9 cellular contexts compared by ENCODE assay signal in the genomic region with DNA sequence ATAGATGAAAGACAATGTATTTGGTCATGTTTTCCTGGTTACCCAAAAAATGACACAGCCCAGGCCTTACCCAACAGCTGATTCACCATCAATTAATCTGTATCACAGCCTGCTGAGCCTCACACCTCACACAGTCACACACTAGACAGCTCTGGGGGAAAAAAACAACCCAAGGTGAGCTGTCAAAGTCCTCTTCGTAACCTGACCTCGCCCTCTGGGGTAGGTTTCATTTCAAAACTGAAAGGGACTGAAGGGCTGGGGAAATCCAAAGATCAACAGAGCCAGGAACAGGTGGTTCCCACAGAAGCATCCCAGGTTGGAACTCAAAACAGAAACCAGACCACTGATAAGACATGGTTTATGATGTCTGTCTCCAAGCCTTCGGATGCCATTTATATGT. TPM values are rescaled to one million over a fixed set of nuclear protein-coding genes. Genes with fewer than 3 reads are reported as not detected.
A peak's percentile ranks its signal among the peaks of the same experiment; 100 is the strongest.
DNase-seq lines count a peak whose midpoint lies in the region; ATAC-seq and TF ChIP-seq lines count a peak whose summit lies in the region.
"Had no signal": no experiment of that assay in that cellular context is flagged by ENCODE, and none has a peak within 500 bp of the region (broad histone marks: within the 10 kb centered on the region; RNA-seq: fewer than 3 reads in every experiment).

No MANE protein-coding gene starts in this region.

- H3K9me3 ChIP-seq in CD4-positive, CD25-positive, alpha-beta regulatory T cell (ENCODE audit: control insufficient read depth in 2 of 2, low read length in 2 of 2) = no peaks in the 10 kb centered on the region
- H3K9me3 ChIP-seq in uterus = no peaks in the 10 kb centered on the region

- H3K27me3 ChIP-seq in CD4-positive, CD25-positive, alpha-beta regulatory T cell (ENCODE audit: control insufficient read depth, insufficient read depth, low read length) = no peaks in the 10 kb centered on the region
- no peaks in the 10 kb centered on the region for H3K27me3 ChIP-seq in uterus

- peak overlapping the region; percentile 91 for H3K27ac ChIP-seq in CD4-positive, CD25-positive, alpha-beta regulatory T cell (ENCODE audit: insufficient read depth, low read length, poor library complexity, severe bottlenecking)
- peak overlapping the region; percentile 72 to 84 for H3K27ac ChIP-seq in uterus
- H3K27ac ChIP-seq: C4-2B had no signal

- DNase-seq in CD4-positive, CD25-positive, alpha-beta regulatory T cell = peak; percentile 67 to 94 (median 72)
- DNase-seq in NCI-H2107 treated with DMSO at 0.1 percent for 48 hours (lab: John Stamatoyannopoulos, UW; ENCODE audit: unreplicated experiment) = peak; percentile 71
- peak; percentile 80 for DNase-seq in activated naive CD4-positive, alpha-beta T cell treated with anti-CD3 and anti-CD28 coated beads, Interleukin-2, amount 10 ng/mL, durations not matched to agents 7 days and 5 days
- peak; percentile 19 to 76 (median 66) for DNase-seq in naive thymus-derived CD8-positive, alpha-beta T cell
- DNase-seq in uterus = no peak
- no peak for DNase-seq in posterior vena cava (ENCODE audit: low spot score)
- DNase-seq in cardiac septum (ENCODE audit: low spot score) = no peak

- peaks cover 4% of the 10 kb centered on the region for H3K27me3 Mint-ChIP-seq in CD4-positive, CD25-positive, alpha-beta regulatory T cell
- H3K27me3 Mint-ChIP-seq in activated naive CD4-positive, alpha-beta T cell treated with anti-CD3 and anti-CD28 coated beads, Interleukin-2, amount 10 ng/mL, durations not matched to agents 7 days and 5 days = no peaks in the 10 kb centered on the region
- H3K27me3 Mint-ChIP-seq in naive thymus-derived CD8-positive, alpha-beta T cell = no peaks in the 10 kb centered on the region

- no peak for TF ChIP-seq CTCF in uterus (IDR thresholded peaks at IDR 0.05)

- TF ChIP-seq POLR2A in uterus (IDR thresholded peaks at IDR 0.05) = no peak

- intact Hi-C loops in uterus (cut with DNase I; ENCODE audit: low total_unique reads) = loop anchor here (10.0 kb wide), 1 partner anchor 154 kb away; a partner anchor contains a TSS
- intact Hi-C loops in posterior vena cava (cut with DNase I) = no loop called here
- intact Hi-C loops in cardiac septum (cut with DNase I) = no loop called here

- peak overlapping the region; percentile 91 to 98 (median 97) for H3K27ac Mint-ChIP-seq in CD4-positive, CD25-positive, alpha-beta regulatory T cell
- H3K27ac Mint-ChIP-seq in activated naive CD4-positive, alpha-beta T cell treated with anti-CD3 and anti-CD28 coated beads, Interleukin-2, amount 10 ng/mL, durations not matched to agents 7 days and 5 days = peak overlapping the region; percentile 96
- H3K27ac Mint-ChIP-seq in naive thymus-derived CD8-positive, alpha-beta T cell = peak overlapping the region; percentile 86 to 98 (median 95)

- CTCF ChIA-PET in activated naive CD4-positive, alpha-beta T cell treated with anti-CD3 and anti-CD28 coated beads, Interleukin-2, amount 10 ng/mL, durations not matched to agents 7 days and 5 days (lab: Charles Lee) = interaction anchor here (0.8 to 6.0 kb wide), 12 partner anchors 14 to 344 kb away, joined by 3 to 75 read pairs (median 5); a partner anchor contains a TSS

- no peaks in the 10 kb centered on the region for H3K9me3 Mint-ChIP-seq in CD4-positive, CD25-positive, alpha-beta regulatory T cell
- H3K9me3 Mint-ChIP-seq in activated naive CD4-positive, alpha-beta T cell treated with anti-CD3 and anti-CD28 coated beads, Interleukin-2, amount 10 ng/mL, durations not matched to agents 7 days and 5 days = no peaks in the 10 kb centered on the region
- H3K9me3 Mint-ChIP-seq in naive thymus-derived CD8-positive, alpha-beta T cell = no peaks in the 10 kb centered on the region

- POLR2A ChIA-PET in naive thymus-derived CD8-positive, alpha-beta T cell (lab: Charles Lee) = interaction anchor here (0.6 to 11.3 kb wide), 13 partner anchors 16 to 672 kb away, joined by 3 to 239 read pairs (median 4); a partner anchor contains a TSS

- peaks cover 29 to 52% (median 41%) of the 10 kb centered on the region in 4 donors for H3K4me1 Mint-ChIP-seq in CD4-positive, CD25-positive, alpha-beta regulatory T cell
- H3K4me1 Mint-ChIP-seq in activated naive CD4-positive, alpha-beta T cell treated with anti-CD3 and anti-CD28 coated beads, Interleukin-2, amount 10 ng/mL, durations not matched to agents 7 days and 5 days = peaks cover 62% of the 10 kb centered on the region
- peaks cover 20 to 58% (median 55%) of the 10 kb centered on the region in 4 donors for H3K4me1 Mint-ChIP-seq in naive thymus-derived CD8-positive, alpha-beta T cell

- H3K4me1 ChIP-seq in CD4-positive, CD25-positive, alpha-beta regulatory T cell (ENCODE audit: control insufficient read depth, insufficient read depth, low read length, poor library complexity, severe bottlenecking) = peaks cover 31% of the 10 kb centered on the region
- peaks cover 0 to 4% of the 10 kb centered on the region in 2 donors for H3K4me1 ChIP-seq in uterus

- peak overlapping the region; percentile 71 to 83 (median 76) for H3K4me3 Mint-ChIP-seq in CD4-positive, CD25-positive, alpha-beta regulatory T cell
- H3K4me3 Mint-ChIP-seq in activated naive CD4-positive, alpha-beta T cell treated with anti-CD3 and anti-CD28 coated beads, Interleukin-2, amount 10 ng/mL, durations not matched to agents 7 days and 5 days = peak overlapping the region; percentile 45
- peak overlapping the region; percentile 35 to 85 (median 66) for H3K4me3 Mint-ChIP-seq in naive thymus-derived CD8-positive, alpha-beta T cell

- H3K4me3 ChIP-seq in CD4-positive, CD25-positive, alpha-beta regulatory T cell (ENCODE audit: low read depth, low read length) = peak overlapping the region; percentile 69
- H3K4me3 ChIP-seq in uterus = no peak overlapping the region

- H3K36me3 Mint-ChIP-seq in CD4-positive, CD25-positive, alpha-beta regulatory T cell = peaks cover 24% of the 10 kb centered on the region
- H3K36me3 Mint-ChIP-seq in activated naive CD4-positive, alpha-beta T cell treated with anti-CD3 and anti-CD28 coated beads, Interleukin-2, amount 10 ng/mL, durations not matched to agents 7 days and 5 days = peaks cover 39% of the 10 kb centered on the region
- peaks cover 4 to 26% (median 13%) of the 10 kb centered on the region in 3 donors for H3K36me3 Mint-ChIP-seq in naive thymus-derived CD8-positive, alpha-beta T cell

- H3K36me3 ChIP-seq in CD4-positive, CD25-positive, alpha-beta regulatory T cell (ENCODE audit: control insufficient read depth, insufficient read depth, low read length) = peaks cover 11% of the 10 kb centered on the region
- H3K36me3 ChIP-seq in uterus = no peaks in the 10 kb centered on the region

- peak; percentile 92 to 95 for ATAC-seq in CD4-positive, CD25-positive, alpha-beta regulatory T cell (ENCODE audit: low read depth in 2 of 2)
- peak; percentile 67 for ATAC-seq in GM21515 (IDR thresholded peaks at IDR 0.05; ENCODE audit: unreplicated experiment)
- ATAC-seq in naive thymus-derived CD8-positive, alpha-beta T cell = peak; percentile 87 to 88

RNA-seq across cellular contexts. Expression of a gene that starts 18.2 kb away (rescaled TPM):
- 330 TPM for total RNA-seq in CD4-positive, CD25-positive, alpha-beta regulatory T cell
- polyA plus RNA-seq in CD4-positive, CD25-positive, alpha-beta regulatory T cell = 100 to 1,000 TPM; 131 to 188 (median 173) TPM
- 100 to 1,000 TPM; 386 to 393 TPM for total RNA-seq in naive thymus-derived CD8-positive, alpha-beta T cell
- 100 to 1,000 TPM; 159 to 218 (median 195) TPM for polyA plus RNA-seq in naive thymus-derived CD8-positive, alpha-beta T cell
- 100 to 1,000 TPM in 2 of 4 donors, 10 to 100 TPM in 2; 55.5 to 294 (median 101) TPM for total RNA-seq in uterus
- 100 to 1,000 TPM; 238 to 269 TPM for total RNA-seq in posterior vena cava
- total RNA-seq in cardiac septum = 223 TPM

Comparison
In these comparisons a context has a peak if more than half of its experiments do, and no peak if none do; other contexts are left out.
1. DNase-seq: peak in CD4-positive, CD25-positive, alpha-beta regulatory T cell (3 of 3), NCI-H2107 treated with DMSO at 0.1 percent for 48 hours (single experiment), activated naive CD4-positive, alpha-beta T cell treated with anti-CD3 and anti-CD28 coated beads, Interleukin-2, amount 10 ng/mL, durations not matched to agents 7 days and 5 days (single experiment) and naive thymus-derived CD8-positive, alpha-beta T cell (10 of 10); none in uterus (0 of 2), posterior vena cava (single experiment) and cardiac septum (single experiment).
2. Peak in every context shown above with its lines, with median percentiles within 50 percentile points of each other: ATAC-seq, H3K27ac Mint-ChIP-seq and H3K4me3 Mint-ChIP-seq.